In genomic region chr19:42875881-42876280, GRCh38 we compare ENCODE assay signal across 13 cellular contexts. TPM values are rescaled to one million over a fixed set of nuclear protein-coding genes. Genes with fewer than 3 reads are reported as not detected.
"Had no signal": no experiment of that assay in that cellular context is flagged by ENCODE, and none has a peak within 500 bp of the region (broad histone marks: within the 10 kb centered on the region; RNA-seq: fewer than 3 reads in every experiment).

No MANE protein-coding gene starts in this region.

RNA-seq across cellular contexts. Expression of gene PSG1, which starts 3.6 kb away (rescaled TPM):
- total RNA-seq: activated CD8-positive, alpha-beta memory T cell treated with anti-CD3 and anti-CD28 coated beads for 36 hours; activated T-cell treated with anti-CD3 and anti-CD28 coated beads, Interleukin-2, amount 50 U/mL, for 72 hours; ascending aorta; cardiac septum; heart right ventricle; liver; natural killer cell treated with Interleukin-12 subunit alpha and Interleukin-12 subunit beta and Interleukin-15 and Interleukin-18, amount 100 ng/mL, for 72 hours; sciatic nerve; thoracic aorta; upper lobe of left lung had no signal
- polyA plus RNA-seq: adipose tissue, heart right ventricle, liver had no signal

RNA-seq across cellular contexts. Expression of gene PSG6, which starts 41.8 kb away (rescaled TPM):
- total RNA-seq: activated CD8-positive, alpha-beta memory T cell treated with anti-CD3 and anti-CD28 coated beads for 36 hours; activated T-cell treated with anti-CD3 and anti-CD28 coated beads, Interleukin-2, amount 50 U/mL, for 72 hours; ascending aorta; cardiac septum; dermis microvascular lymphatic vessel endothelial cell; gastroesophageal sphincter; heart right ventricle; liver; natural killer cell treated with Interleukin-12 subunit alpha and Interleukin-12 subunit beta and Interleukin-15 and Interleukin-18, amount 100 ng/mL, for 72 hours; sciatic nerve; thoracic aorta; upper lobe of left lung had no signal
- polyA plus RNA-seq: adipose tissue, heart right ventricle, liver had no signal
